ENCODE assay signal across 8 cellular contexts in the genomic region with DNA sequence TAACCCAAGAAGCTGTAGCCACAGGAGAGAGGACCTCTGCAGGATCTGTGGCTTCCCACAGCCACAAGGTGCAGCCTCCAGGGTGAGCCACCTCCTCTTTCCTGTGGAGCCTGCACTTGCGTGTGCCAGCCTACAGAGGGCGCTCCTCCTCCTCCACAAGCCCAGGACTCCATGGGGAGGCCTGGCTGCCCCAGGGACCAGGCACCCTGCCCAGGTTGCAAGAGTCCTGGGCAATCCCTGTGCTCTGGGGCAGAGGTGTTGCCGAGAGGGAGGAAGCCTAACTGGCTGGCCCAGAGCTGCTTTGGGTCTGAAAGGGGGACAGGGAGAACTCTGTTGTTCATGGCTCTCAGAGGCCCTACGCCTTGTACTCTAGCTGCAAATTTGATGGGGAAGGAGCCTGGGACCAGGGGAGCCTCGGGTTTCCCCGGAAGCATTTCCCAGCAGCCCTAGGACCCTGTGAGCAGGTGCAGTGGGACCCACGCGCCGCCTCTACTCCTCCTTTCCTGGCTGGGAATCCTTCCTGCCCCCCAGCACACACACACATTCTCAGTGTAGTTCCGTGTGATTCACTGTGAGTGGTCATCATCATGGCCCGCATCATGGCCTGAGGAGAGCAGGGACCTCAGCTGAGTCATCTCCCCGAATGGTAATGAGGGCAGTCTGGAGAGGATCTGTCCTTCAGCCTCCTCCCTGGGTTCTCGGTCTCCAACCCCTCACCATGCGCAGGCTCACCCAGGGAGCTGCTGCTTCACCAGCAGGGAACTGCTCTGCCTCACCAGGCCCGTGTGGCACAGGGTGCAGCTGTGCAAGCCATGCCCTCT. TPM values are rescaled to one million over a fixed set of nuclear protein-coding genes. Genes with fewer than 3 reads are reported as not detected.
A peak's percentile ranks its signal among the peaks of the same experiment; 100 is the strongest.
DNase-seq lines count a peak whose midpoint lies in the region; ATAC-seq, FAIRE-seq and TF ChIP-seq lines count a peak whose summit lies in the region.

No MANE protein-coding gene starts in this region.

- DNase-seq in D721Med (ENCODE audit: insufficient read length, low spot score) = peak; percentile 49
- peak; percentile 84 for DNase-seq in HuH-7 (ENCODE audit: low spot score)
- DNase-seq in T-helper 2 cell = peak; percentile 23 to 90 (median 35)
- DNase-seq in GM12878 (ENCODE audit: low read depth, low spot score) = no peak
- DNase-seq in immature natural killer cell = peak; percentile 19 to 61 (median 20)
- DNase-seq in stimulated activated CD4-positive, alpha-beta T cell treated with anti-CD3 and anti-CD28 coated beads, Interleukin-4, amount 100 ng/mL, for 24 hours = peak; percentile 47

- TF ChIP-seq RAD21 in GM12878 (IDR thresholded peaks at IDR 0.05; ENCODE audit: insufficient read depth, low read depth, low read length) = peak; percentile 34

- peaks cover 0 to 2% (median 0%) of the 10 kb centered on the region in 3 donors for H3K27me3 Mint-ChIP-seq in immature natural killer cell (ENCODE audit: low read depth in 3 of 3)

- CTCF ChIA-PET in GM12878 (lab: Yijun Ruan, JAX) = interaction anchor here (0.9 to 1.9 kb wide), 4 partner anchors 10 to 30 kb away, joined by 3 to 9 read pairs (median 4); no protein-coding TSS in a partner anchor

- no peak overlapping the region for H3K9ac ChIP-seq in GM12878 (ENCODE audit: control insufficient read depth, insufficient read depth, low read length)

- no peaks in the 10 kb centered on the region for H3K4me1 ChIP-seq in GM12878 (ENCODE audit: control insufficient read depth, insufficient read depth, low read length)

- H3K36me3 Mint-ChIP-seq in immature natural killer cell = no peaks in the 10 kb centered on the region

- H3K4me2 ChIP-seq in GM12878 (ENCODE audit: control insufficient read depth, insufficient read depth) = no peak overlapping the region

- no peaks in the 10 kb centered on the region for H3K36me3 ChIP-seq in GM12878 (ENCODE audit: control insufficient read depth in 2 of 2, insufficient read depth in 2 of 2, low read length in 1 of 2)

- TF ChIP-seq CTCF in D721Med (IDR thresholded peaks at IDR 0.05; ENCODE audit: insufficient read depth, missing control alignments) = peak; percentile 65
- peak; percentile 71 to 89 (median 85) for TF ChIP-seq CTCF in GM12878 (IDR thresholded peaks at IDR 0.05 in 2 of 3, conservative IDR thresholded peaks at IDR 0.05 in 1 of 3; ENCODE audit: control insufficient read depth in 2 of 3, extremely low read depth in 1 of 3, insufficient read depth in 1 of 3, low read depth in 3 of 3, low read length in 3 of 3)

- H3K27ac ChIP-seq in GM12878 (ENCODE audit: control insufficient read depth, insufficient read depth) = no peak overlapping the region

- H3K79me2 ChIP-seq in GM12878 (ENCODE audit: control insufficient read depth, insufficient read depth, low read length) = no peaks in the 10 kb centered on the region

- RAD21 ChIA-PET in GM12878 (lab: Charles Lee; ENCODE audit: unreplicated experiment) = no interaction called here

- TF ChIP-seq POLR2A in GM12878 (IDR thresholded peaks at IDR 0.05; ENCODE audit: low read depth, low read length) = no peak

- no peak overlapping the region for H3K4me3 Mint-ChIP-seq in immature natural killer cell

- no peaks in the 10 kb centered on the region; the same call in 2 of the 3 replicates for H3K9me3 ChIP-seq in GM12878 (replicated peaks; ENCODE audit: control insufficient read depth, insufficient read depth, low read length)

- intact Hi-C loops in GM12878 (cut with micrococcal nuclease; ENCODE audit: unreplicated experiment) = no loop called here

- no peak overlapping the region for H2AFZ ChIP-seq in GM12878 (ENCODE audit: control insufficient read depth, low read depth, low read length)

- SMC1A ChIA-PET in GM12878 (lab: Charles Lee; ENCODE audit: uncharacterized antibody, unreplicated experiment) = interaction anchor here (1.1 kb wide), 1 partner anchor 10 kb away, joined by 5 read pairs; no protein-coding TSS in a partner anchor

- no peaks in the 10 kb centered on the region for H3K9me3 Mint-ChIP-seq in immature natural killer cell

- 39% methylated on average over 15 of the region's 15 CpGs for WGBS in GM12878 (ENCODE audit: insufficient coverage, insufficient replicate concordance, low lambda C conversion rate, missing lambda C conversion rate)

- H3K27me3 ChIP-seq in GM12878 (replicated peaks in 1 of 2; ENCODE audit: control insufficient read depth in 2 of 2, insufficient read depth in 2 of 2, low read length in 1 of 2) = peaks cover 0 to 3% of the 10 kb centered on the region in 2 experiments; a peak in 2 of 4 replicates

- no peak for TF ChIP-seq EP300 in GM12878 (IDR thresholded peaks at IDR 0.05; ENCODE audit: borderline replicate concordance in 1 of 2, control insufficient read depth in 1 of 2, low read depth in 2 of 2, low read length in 2 of 2)

- ATAC-seq in GM12878 (peak; percentile 95), GM18502 (IDR thresholded peaks at IDR 0.05; ENCODE audit: poor library complexity, unreplicated experiment) (no peak), GM19397 (IDR thresholded peaks at IDR 0.05; ENCODE audit: unreplicated experiment) (no peak)

- in situ Hi-C loops in GM12878 (cut with MboI) = no loop called here

- no TSS peak for BruUV-seq in GM12878 (replicated peaks; lab: Mats Ljungman, UMichigan)

- H3K4me1 Mint-ChIP-seq in immature natural killer cell = no peaks in the 10 kb centered on the region

- H3K4me3 ChIP-seq in GM12878 = no peak overlapping the region

- FAIRE-seq in D721Med (lab: Jason Lieb, UNC) (no peak), GM12878 (lab: Jason Lieb, UNC) (no peak)

- no peak overlapping the region for H3K27ac Mint-ChIP-seq in immature natural killer cell

- H4K20me1 ChIP-seq in GM12878 (ENCODE audit: control insufficient read depth, insufficient read depth) = no peaks in the 10 kb centered on the region

- POLR2A ChIA-PET in GM12878 (lab: Charles Lee) = no interaction called here

TF ChIP-seq in GM12878, 131 proteins besides CTCF, POLR2A, EP300 and RAD21:
- TF ChIP-seq FOS (IDR thresholded peaks at IDR 0.05; ENCODE audit: borderline replicate concordance, extremely low read depth, insufficient read length) (no peak), SMC3 (IDR thresholded peaks at IDR 0.05; ENCODE audit: borderline replicate concordance, low read length) (peak; percentile 42; the same call in 1 of the 2 replicates)

RNA-seq across cellular contexts. Expression of gene TBC1D21, which starts 24.3 kb away (rescaled TPM):
- total RNA-seq in GM12878 (2013; cell fraction: nucleolus; rRNA removed) = not detected in 2 replicates
- total RNA-seq in GM12878 (2014; rRNA removed) = not detected in 2 replicates
- not detected in 2 replicates for total RNA-seq in GM12878 (2014; rRNA removed; fragmentation: Illumina TruSeq; extraction: Trizol)
- total RNA-seq in GM12878 (2021) = not detected in 2 replicates
- polyA plus RNA-seq in GM12878 (2011; ENCODE audit: low read depth) = not detected
- polyA plus RNA-seq in GM12878 (2011; rRNA removed) = not detected in 2 replicates
- polyA plus RNA-seq in GM12878 (2011; cell fraction: cytosol; rRNA removed) = not detected in 2 replicates
- not detected in 2 replicates for polyA plus RNA-seq in GM12878 (2011; cell fraction: nucleus; rRNA removed)
- not detected in 2 replicates for polyA plus RNA-seq in GM12878 (2012)
- polyA plus RNA-seq in GM12878 (2014; fragmentation: Illumina TruSeq; extraction: Trizol) = not detected in 2 replicates
- polyA plus RNA-seq in GM12878 (2014; fragmentation: Nextera tagmentation; extraction: Ambion mirVana) = not detected
- not detected in 2 replicates for polyA plus RNA-seq in GM12878 (2014; rRNA removed)
- not detected for polyA plus RNA-seq in GM12878 (2016; fragmentation: Nextera tagmentation; extraction: Ambion mirVana)
- polyA minus RNA-seq in GM12878 (2011; rRNA and poly(A)+ RNA removed) = not detected in 2 replicates
- polyA minus RNA-seq in GM12878 (2011; cell fraction: cytosol; rRNA and poly(A)+ RNA removed) = not detected in 2 replicates
- polyA minus RNA-seq in GM12878 (2011; cell fraction: nucleus; rRNA and poly(A)+ RNA removed) = not detected in 2 replicates
- polyA plus RNA-seq in immature natural killer cell = not detected

RNA-seq across cellular contexts. Expression of gene LOXL1, which starts 28.6 kb away (rescaled TPM):
- total RNA-seq in GM12878 (2013; cell fraction: nucleolus; rRNA removed) = not detected in 2 replicates
- total RNA-seq in GM12878 (2014; rRNA removed) (not detected in 2 replicates), GM12878 (2014; rRNA removed; fragmentation: Illumina TruSeq; extraction: Trizol) (not detected in 2 replicates), GM12878 (2021) (0.11 and 0.15 TPM in 2 replicates)
- not detected for polyA plus RNA-seq in GM12878 (2011; ENCODE audit: low read depth)
- polyA plus RNA-seq in GM12878 (2011; rRNA removed) (not detected in 2 replicates), GM12878 (2014; fragmentation: Illumina TruSeq; extraction: Trizol) (not detected in 2 replicates), GM12878 (2014; fragmentation: Nextera tagmentation; extraction: Ambion mirVana) (not detected), GM12878 (2014; rRNA removed) (not detected in 2 replicates), GM12878 (2016; fragmentation: Nextera tagmentation; extraction: Ambion mirVana) (under 1 TPM in 1 of 2 experiments, not detected in 1; 0.07 TPM), immature natural killer cell (1 to 10 TPM in 1 of 3 donors, under 1 TPM in 1, not detected in 1; 0.98 to 1.1 TPM)
- polyA plus RNA-seq in GM12878 (2011; cell fraction: cytosol; rRNA removed) = not detected in 2 replicates
- polyA plus RNA-seq in GM12878 (2011; cell fraction: nucleus; rRNA removed) = not detected in 2 replicates
- polyA plus RNA-seq in GM12878 (2012) = not detected in 2 replicates
- polyA minus RNA-seq in GM12878 (2011; rRNA and poly(A)+ RNA removed) = not detected in 2 replicates
- not detected in 2 replicates for polyA minus RNA-seq in GM12878 (2011; cell fraction: cytosol; rRNA and poly(A)+ RNA removed)
- polyA minus RNA-seq in GM12878 (2011; cell fraction: nucleus; rRNA and poly(A)+ RNA removed) = not detected in 2 replicates
